ENCODE assay signal across 8 cellular contexts in genomic region chr2:196171248-196171871, GRCh38. TPM values are rescaled to one million over a fixed set of nuclear protein-coding genes. Genes with fewer than 3 reads are reported as not detected.
A peak's percentile ranks its signal among the peaks of the same experiment; 100 is the strongest.
DNase-seq lines count a peak whose midpoint lies in the region; ATAC-seq and TF ChIP-seq lines count a peak whose summit lies in the region.

Gene STK17B (minus strand): TSS chr2:196171578. CDS start chr2:196163383, 8,195 bp downstream.

- peak within 1 kb of the TSS; percentile 95 for H3K27ac Mint-ChIP-seq in activated T-helper 17 cell treated with anti-CD3 and anti-CD28 coated beads, Interleukin-2, amount 50 U/mL, for 72 hours
- H3K27ac Mint-ChIP-seq in natural killer cell = peak within 1 kb of the TSS; percentile 95 to 96

- intact Hi-C loops in natural killer cell (cut with micrococcal nuclease) = no loop called here

- DNase-seq in DMS79 treated with DMSO at 0.1 percent for 48 hours (lab: John Stamatoyannopoulos, UW) (peak; percentile 79), RWPE1 (ENCODE audit: low spot score) (peak; percentile 97), fibroblast of peridontal ligament (ENCODE audit: extremely low read depth) (peak; percentile 91), natural killer cell (peak; percentile 91)
- DNase-seq in stimulated activated naive CD4-positive, alpha-beta T cell (lab: John Stamatoyannopoulos, UW) = peak; percentile 92 to 98 (median 96)

- H3K4me1 Mint-ChIP-seq in activated T-helper 17 cell treated with anti-CD3 and anti-CD28 coated beads, Interleukin-2, amount 50 U/mL, for 72 hours = peaks cover 28% of the 10 kb centered on the region
- peaks cover 52 to 57% of the 10 kb centered on the region in 2 donors for H3K4me1 Mint-ChIP-seq in natural killer cell

- H3K4me3 Mint-ChIP-seq in activated T-helper 17 cell treated with anti-CD3 and anti-CD28 coated beads, Interleukin-2, amount 50 U/mL, for 72 hours = peak within 1 kb of the TSS; percentile 94
- H3K4me3 Mint-ChIP-seq in natural killer cell = peak within 1 kb of the TSS; percentile 96

- POLR2A ChIA-PET in RWPE1 (lab: Yijun Ruan, JAX; ENCODE audit: low non-redundant PET) = interaction anchor here (0.7 to 1.8 kb wide), 3 partner anchors 31 to 105 kb away, joined by 4 to 7 read pairs (median 6); no protein-coding TSS in a partner anchor

- no peaks in the 10 kb centered on the region for H3K9me3 ChIP-seq in KOPT-K1 (ENCODE audit: insufficient read depth, low read length, poor library complexity, severe bottlenecking)

- CTCF ChIA-PET in RWPE1 (lab: Yijun Ruan, JAX) = interaction anchor here (2.2 kb wide), 1 partner anchor 93 kb away, joined by 6 read pairs; no protein-coding TSS in a partner anchor

- no peaks in the 10 kb centered on the region for H3K9me3 Mint-ChIP-seq in activated T-helper 17 cell treated with anti-CD3 and anti-CD28 coated beads, Interleukin-2, amount 50 U/mL, for 72 hours
- H3K9me3 Mint-ChIP-seq in natural killer cell = no peaks in the 10 kb centered on the region

- ATAC-seq in GM21737 (IDR thresholded peaks at IDR 0.05; ENCODE audit: unreplicated experiment) (peak; percentile 52), natural killer cell (peak; percentile 71 to 90 (median 78))
- peak; percentile 75 for ATAC-seq in activated T-helper 17 cell treated with anti-CD3 and anti-CD28 coated beads, Interleukin-2, amount 50 U/mL, for 72 hours (replicated peaks)

- H3K27ac ChIP-seq in KOPT-K1 (ENCODE audit: low read depth, low read length, poor library complexity, severe bottlenecking) (peak within 1 kb of the TSS; percentile 97), RWPE1 (peak within 1 kb of the TSS; percentile 94)

- TF ChIP-seq CTCF in RWPE1 (conservative IDR thresholded peaks at IDR 0.05; ENCODE audit: low read depth) (no peak), natural killer cell (IDR thresholded peaks at IDR 0.05) (no peak)

- peaks cover 35% of the 10 kb centered on the region for H3K36me3 ChIP-seq in KOPT-K1 (ENCODE audit: insufficient read depth, low read length)

- peaks cover 56% of the 10 kb centered on the region for H3K36me3 Mint-ChIP-seq in activated T-helper 17 cell treated with anti-CD3 and anti-CD28 coated beads, Interleukin-2, amount 50 U/mL, for 72 hours (ENCODE audit: low read depth)
- H3K36me3 Mint-ChIP-seq in natural killer cell = peaks cover 8% of the 10 kb centered on the region

- H3K27me3 Mint-ChIP-seq in activated T-helper 17 cell treated with anti-CD3 and anti-CD28 coated beads, Interleukin-2, amount 50 U/mL, for 72 hours = no peaks in the 10 kb centered on the region
- H3K27me3 Mint-ChIP-seq in natural killer cell (ENCODE audit: low read depth in 2 of 2) = no peaks in the 10 kb centered on the region

RNA-seq across cellular contexts. Expression of gene STK17B, which starts in this region (rescaled TPM):
- total RNA-seq in activated T-helper 17 cell treated with anti-CD3 and anti-CD28 coated beads, Interleukin-2, amount 50 U/mL, for 72 hours = 100 to 1,000 TPM; 168 to 190 TPM
- 100 to 1,000 TPM; 295 to 390 (median 380) TPM for total RNA-seq in natural killer cell

Comparison
In these comparisons a context has a peak if more than half of its experiments do, and no peak if none do; other contexts are left out.
1. Peak in every context shown above with its lines: DNase-seq, ATAC-seq and H3K27ac ChIP-seq.